Comparison of ENCODE assay signal across 20 cellular contexts in the genomic region with DNA sequence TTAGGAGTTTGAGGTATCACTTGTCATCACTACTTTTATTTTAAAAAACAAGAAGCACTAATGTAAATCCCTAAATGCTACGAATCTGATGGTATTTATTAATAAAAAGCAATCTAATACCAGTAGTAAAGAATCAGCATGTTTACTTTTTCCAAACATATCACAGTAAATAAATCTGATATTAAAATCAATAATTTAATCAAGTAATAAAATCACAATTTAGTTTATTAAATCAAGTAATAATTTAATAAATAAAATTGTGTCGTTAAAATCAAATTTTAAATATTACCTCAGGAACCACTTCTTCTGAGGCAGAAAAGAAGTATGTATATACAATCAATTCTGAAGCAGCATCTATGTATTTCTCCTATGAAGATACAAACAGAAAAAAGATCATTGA. TPM values are rescaled to one million over a fixed set of nuclear protein-coding genes. Genes with fewer than 3 reads are reported as not detected.
DNase-seq lines count a peak whose midpoint lies in the region; ATAC-seq, FAIRE-seq and TF ChIP-seq lines count a peak whose summit lies in the region.
"Had no signal": no experiment of that assay in that cellular context is flagged by ENCODE, and none has a peak within 500 bp of the region (broad histone marks: within the 10 kb centered on the region; RNA-seq: fewer than 3 reads in every experiment).

No MANE protein-coding gene starts in this region.

- intact Hi-C loops in spleen (cut with DNase I; ENCODE audit: low total_unique reads), result no loop called here

- FAIRE-seq in G401.6 (lab: Jason Lieb, UNC), result peak; percentile 78
- peak; percentile 74 for FAIRE-seq in colon (lab: Jason Lieb, UNC)
- peak; percentile 82 for FAIRE-seq in islet of Langerhans (lab: Jason Lieb, UNC)
- FAIRE-seq: GM12878, GM19239 had no signal

- H3K4me1 ChIP-seq in spleen, result no peaks in the 10 kb centered on the region

- TF ChIP-seq CTCF in spleen (IDR thresholded peaks at IDR 0.05 in 8 of 11, conservative IDR thresholded peaks at IDR 0.05 in 3 of 11), result no peak

- TF ChIP-seq POLR2A in spleen (IDR thresholded peaks at IDR 0.05), result no peak

- 94 to 98% (median 98%) methylated on average over 2 of the region's 2 CpGs for WGBS in spleen, 5 donors

- no peak overlapping the region for H3K4me3 ChIP-seq in spleen
- H3K4me3 ChIP-seq: GM12878 had no signal

- peaks cover 0 to 98% (median 51%) of the 10 kb centered on the region in 6 donors for H3K36me3 ChIP-seq in spleen

- no peak overlapping the region for H3K27ac ChIP-seq in spleen

- ATAC-seq in GM21526 (IDR thresholded peaks at IDR 0.05; ENCODE audit: low FRiP score, unreplicated experiment), result no peak
- no peak for ATAC-seq in HG02763 (IDR thresholded peaks at IDR 0.05; ENCODE audit: unreplicated experiment)
- ATAC-seq: GM12878 had no signal

- no peaks in the 10 kb centered on the region for H3K27me3 ChIP-seq in spleen (replicated peaks in 1 of 7)

- DNase-seq in spleen (no peak), UCSD-AML1 (lab: John Stamatoyannopoulos, UW; ENCODE audit: unreplicated experiment) (no peak)
- DNase-seq: 8988T; C1 segment of cervical spinal cord; Calu3; CD4-positive, alpha-beta memory T cell; COR-L47; DMS153; DND-41; GDM1; GOT3; H7; HCEC 1CT had no signal

- no peaks in the 10 kb centered on the region for H3K9me3 ChIP-seq in spleen

RNA-seq across cellular contexts. Expression of gene TMX3, which starts 18.0 kb away (rescaled TPM):
- 10 to 100 TPM; 47.7 to 75.5 (median 66.2) TPM for total RNA-seq in spleen
- polyA plus RNA-seq in spleen, result 10 to 100 TPM; 22.7 to 28.3 (median 22.7) TPM
